ENCODE assay signal across 1 cellular context in the genomic region with DNA sequence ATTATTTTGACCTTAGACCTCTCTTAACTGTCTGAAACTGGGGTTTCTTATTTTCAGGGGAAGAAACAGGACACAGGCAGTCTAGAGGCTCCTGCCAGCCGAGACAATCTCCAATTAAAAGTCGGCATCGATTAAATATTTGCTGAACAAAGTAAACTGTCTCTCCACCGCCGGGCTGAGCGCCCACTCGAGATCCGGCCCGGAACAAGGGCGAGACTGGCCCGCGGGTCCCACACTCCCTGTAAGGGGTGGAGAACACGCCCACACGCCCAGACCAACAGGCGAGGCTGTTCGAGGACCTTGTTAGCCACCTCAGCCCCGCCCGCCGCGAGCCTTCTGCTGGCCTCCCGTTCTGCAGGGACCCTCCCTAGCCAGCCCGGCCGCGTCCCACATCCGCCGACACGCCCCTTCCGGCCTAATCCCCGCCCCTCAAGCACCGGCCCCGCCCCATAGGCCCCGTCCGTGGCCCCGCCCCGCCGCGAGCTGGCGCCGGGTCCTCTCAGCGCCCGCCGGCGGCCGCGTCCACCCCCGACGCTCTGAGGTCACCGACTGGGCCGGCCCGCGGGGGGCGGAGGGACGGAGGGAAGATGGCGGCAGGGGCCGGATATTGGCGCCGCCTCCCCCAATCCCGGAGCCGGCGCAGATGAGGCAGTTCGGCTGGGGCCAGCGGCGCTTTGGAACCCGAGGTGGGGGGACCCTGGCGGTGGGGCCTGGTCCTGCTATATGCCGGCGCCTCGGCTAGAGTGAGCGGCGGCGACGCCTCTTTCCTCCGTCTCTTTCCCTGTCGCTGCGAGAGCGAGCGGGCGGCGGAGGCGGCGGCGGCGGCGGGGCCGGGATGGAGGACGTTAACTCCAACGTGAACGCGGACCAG.
TF ChIP-seq lines count a peak whose summit lies in the region.

SLAIN2 (plus strand) TSS at position 625 of the 871 bp plus-strand sequence; CDS start at position 836, 211 bp downstream.

TF ChIP-seq in HEK293, 187 proteins besides CTCF, POLR2A, EP300 and RAD21 (continued from another document):
- TF ChIP-seq KLF17 (tag by site-specific recombination; IDR thresholded peaks at IDR 0.05) (0 out of 2 replicates have a peak, but pooled peaks have one; percentile 37), OSR2 (tag by site-specific recombination; IDR thresholded peaks at IDR 0.05) (0 out of 2 replicates have a peak, but pooled peaks have one; percentile 6), ZXDB (tag by site-specific recombination; IDR thresholded peaks at IDR 0.05) (peak; percentile 56), TCF7L2 (IDR thresholded peaks at IDR 0.05; ENCODE audit: borderline replicate concordance, low read depth, low read length) (no peak)
